In genomic region chr5:73625905-73626811, GRCh38 we compare ENCODE assay signal across 8 cellular contexts. TPM values are rescaled to one million over a fixed set of nuclear protein-coding genes. Genes with fewer than 3 reads are reported as not detected.
DNase-seq lines count a peak whose midpoint lies in the region; ATAC-seq, FAIRE-seq and TF ChIP-seq lines count a peak whose summit lies in the region.

A gene with protein sequence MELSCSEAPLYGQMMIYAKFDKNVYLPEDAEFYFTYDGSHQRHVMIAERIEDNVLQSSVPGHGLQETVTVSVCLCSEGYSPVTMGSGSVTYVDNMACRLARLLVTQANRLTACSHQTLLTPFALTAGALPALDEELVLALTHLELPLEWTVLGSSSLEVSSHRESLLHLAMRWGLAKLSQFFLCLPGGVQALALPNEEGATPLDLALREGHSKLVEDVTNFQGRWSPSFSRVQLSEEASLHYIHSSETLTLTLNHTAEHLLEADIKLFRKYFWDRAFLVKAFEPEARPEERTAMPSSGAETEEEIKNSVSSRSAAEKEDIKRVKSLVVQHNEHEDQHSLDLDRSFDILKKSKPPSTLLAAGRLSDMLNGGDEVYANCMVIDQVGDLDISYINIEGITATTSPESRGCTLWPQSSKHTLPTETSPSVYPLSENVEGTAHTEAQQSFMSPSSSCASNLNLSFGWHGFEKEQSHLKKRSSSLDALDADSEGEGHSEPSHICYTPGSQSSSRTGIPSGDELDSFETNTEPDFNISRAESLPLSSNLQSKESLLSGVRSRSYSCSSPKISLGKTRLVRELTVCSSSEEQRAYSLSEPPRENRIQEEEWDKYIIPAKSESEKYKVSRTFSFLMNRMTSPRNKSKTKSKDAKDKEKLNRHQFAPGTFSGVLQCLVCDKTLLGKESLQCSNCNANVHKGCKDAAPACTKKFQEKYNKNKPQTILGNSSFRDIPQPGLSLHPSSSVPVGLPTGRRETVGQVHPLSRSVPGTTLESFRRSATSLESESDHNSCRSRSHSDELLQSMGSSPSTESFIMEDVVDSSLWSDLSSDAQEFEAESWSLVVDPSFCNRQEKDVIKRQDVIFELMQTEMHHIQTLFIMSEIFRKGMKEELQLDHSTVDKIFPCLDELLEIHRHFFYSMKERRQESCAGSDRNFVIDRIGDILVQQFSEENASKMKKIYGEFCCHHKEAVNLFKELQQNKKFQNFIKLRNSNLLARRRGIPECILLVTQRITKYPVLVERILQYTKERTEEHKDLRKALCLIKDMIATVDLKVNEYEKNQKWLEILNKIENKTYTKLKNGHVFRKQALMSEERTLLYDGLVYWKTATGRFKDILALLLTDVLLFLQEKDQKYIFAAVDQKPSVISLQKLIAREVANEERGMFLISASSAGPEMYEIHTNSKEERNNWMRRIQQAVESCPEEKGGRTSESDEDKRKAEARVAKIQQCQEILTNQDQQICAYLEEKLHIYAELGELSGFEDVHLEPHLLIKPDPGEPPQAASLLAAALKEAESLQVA (N-terminal part only) (plus strand): TSS chr5:73626196. CDS start chr5:73684852, 58,656 bp downstream.

- no peaks in the 10 kb centered on the region for H4K20me1 ChIP-seq in SU-DHL-6 (ENCODE audit: low read depth, low read length)

- no peak for TF ChIP-seq CTCF in SU-DHL-6 (IDR thresholded peaks at IDR 0.05; ENCODE audit: insufficient read depth, low read length, poor library complexity, severe bottlenecking)
- TF ChIP-seq CTCF in coronary artery (IDR thresholded peaks at IDR 0.05), result no peak

- H3K27ac ChIP-seq in HUES48 (ENCODE audit: low read depth, low read length), result no peak within 1 kb of the TSS
- no peak within 1 kb of the TSS for H3K27ac ChIP-seq in SU-DHL-6 (ENCODE audit: low read depth, low read length)
- peak within 1 kb of the TSS; percentile 78 to 88 for H3K27ac ChIP-seq in coronary artery

- H3K9me3 ChIP-seq in HUES48 (ENCODE audit: control insufficient read depth, insufficient read depth, low read length) (no peaks in the 10 kb centered on the region), SU-DHL-6 (ENCODE audit: insufficient read depth, low read length) (no peaks in the 10 kb centered on the region)

- peaks cover 14% of the 10 kb centered on the region for H3K4me1 ChIP-seq in HUES48 (ENCODE audit: control insufficient read depth, insufficient read depth, low read length)

- peak; percentile 60 for DNase-seq in A172 (ENCODE audit: low spot score)
- peak; percentile 41 for DNase-seq in GM12891 (ENCODE audit: insufficient read length, low spot score)
- DNase-seq in coronary artery (ENCODE audit: low spot score), result peak; percentile 81
- DNase-seq in kidney tubule cell (ENCODE audit: low spot score), result peak; percentile 86
- DNase-seq in stimulated activated CD4-positive, alpha-beta T cell treated with anti-CD3 and anti-CD28 coated beads, Interleukin-4, amount 100 ng/mL, for 1 hour, result peak; percentile 14

- H3K36me3 ChIP-seq in HUES48 (ENCODE audit: control insufficient read depth, insufficient read depth, low read length) (no peaks in the 10 kb centered on the region), SU-DHL-6 (ENCODE audit: low read length) (no peaks in the 10 kb centered on the region)

- H3K9me2 ChIP-seq in SU-DHL-6 (replicated peaks; ENCODE audit: insufficient read depth, low read length), result no peaks in the 10 kb centered on the region

- no peaks in the 10 kb centered on the region for H3F3A ChIP-seq in SU-DHL-6 (ENCODE audit: insufficient read depth)

- H3K4me2 ChIP-seq in SU-DHL-6 (ENCODE audit: low read depth, low read length, poor library complexity, severe bottlenecking), result peak within 1 kb of the TSS; percentile 17

- no peak for ATAC-seq in HG03520 (IDR thresholded peaks at IDR 0.05; ENCODE audit: unreplicated experiment)

- no peak for TF ChIP-seq POLR2A in GM12891 (IDR thresholded peaks at IDR 0.05; ENCODE audit: low read depth, low read length)

- H3K27me3 ChIP-seq in HUES48 (ENCODE audit: control insufficient read depth, insufficient read depth, low read length) (peaks cover 40% of the 10 kb centered on the region), SU-DHL-6 (ENCODE audit: low read length) (no peaks in the 10 kb centered on the region)

- FAIRE-seq in GM12891 (lab: Jason Lieb, UNC), result no peak

- H3K9ac ChIP-seq in HUES48 (ENCODE audit: low read depth, low read length) (peak within 1 kb of the TSS; percentile 22), SU-DHL-6 (ENCODE audit: low read length) (no peak within 1 kb of the TSS)

- no peaks in the 10 kb centered on the region for H3K79me2 ChIP-seq in SU-DHL-6 (ENCODE audit: insufficient read depth, low read length)

- H3K4me3 ChIP-seq in HUES48 (ENCODE audit: low read depth, low read length), result peak within 1 kb of the TSS; percentile 66
- no peak within 1 kb of the TSS for H3K4me3 ChIP-seq in SU-DHL-6 (ENCODE audit: insufficient read depth, low read length, poor library complexity, severe bottlenecking)
- H3K4me3 ChIP-seq in coronary artery, result peak within 1 kb of the TSS; percentile 75

- H2AFZ ChIP-seq in SU-DHL-6 (ENCODE audit: low read depth, low read length, severe bottlenecking), result no peak within 1 kb of the TSS

TF ChIP-seq in GM12891, 5 proteins besides CTCF, POLR2A, EP300 and RAD21:
- TF ChIP-seq TAF1 (IDR thresholded peaks at IDR 0.05; ENCODE audit: low read depth, low read length) (no peak), POLR2AphosphoS5 (IDR thresholded peaks at IDR 0.05; ENCODE audit: low read depth, low read length) (no peak), POU2F2 (IDR thresholded peaks at IDR 0.05; ENCODE audit: low read depth, low read length) (no peak), PAX5 (IDR thresholded peaks at IDR 0.05; ENCODE audit: insufficient read depth, low read length, severe bottlenecking) (no peak), SPI1 (IDR thresholded peaks at IDR 0.05; ENCODE audit: low read depth, low read length) (no peak)
TF ChIP-seq in GM12891: peak in this region for 0.

RNA-seq across cellular contexts. Expression of the gene that starts here (rescaled TPM):
- 15.7 and 15.9 TPM in 2 replicates for total RNA-seq in A172 (2014; rRNA removed; shearing (Covaris generic))
- polyA plus RNA-seq in GM12891 (2012; ENCODE audit: low read depth, missing spikeins), result 0.54 TPM

Comparison
In these comparisons a context has a peak if more than half of its experiments do, and no peak if none do; other contexts are left out.
1. DNase-seq: peak in every context shown above with its lines; median percentile 86 in kidney tubule cell; 81 in coronary artery; 60 in A172; 41 in GM12891; 14 in stimulated activated CD4-positive, alpha-beta T cell treated with anti-CD3 and anti-CD28 coated beads, Interleukin-4, amount 100 ng/mL, for 1 hour.
2. H3K27ac ChIP-seq: peak in coronary artery (2 of 2); none in HUES48 (single experiment) and SU-DHL-6 (single experiment).